ENCODE assay signal across 28 cellular contexts in the genomic region with DNA sequence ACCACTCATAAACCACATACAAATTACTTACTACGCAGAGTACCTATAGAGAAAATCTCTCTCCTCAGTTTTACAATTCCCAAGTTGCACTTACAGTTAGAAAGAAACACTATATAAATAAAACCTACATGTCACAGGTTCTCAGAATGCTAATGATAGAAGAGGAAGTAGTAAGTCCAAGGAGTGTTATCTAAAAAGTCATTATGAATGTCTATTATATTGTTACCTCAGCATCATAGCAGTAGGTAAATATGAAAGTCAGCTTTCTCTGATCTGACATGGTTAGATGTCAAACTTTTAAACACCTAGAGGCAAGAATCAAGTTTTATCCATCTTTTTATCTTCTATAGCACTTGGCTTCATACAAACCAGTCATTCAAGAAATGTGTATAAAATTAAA.
"Had no signal": no experiment of that assay in that cellular context is flagged by ENCODE, and none has a peak within 500 bp of the region (broad histone marks: within the 10 kb centered on the region; RNA-seq: fewer than 3 reads in every experiment).

No MANE protein-coding gene starts in this region.

- H3K36me3 ChIP-seq: adrenal gland, colonic mucosa, esophagus squamous epithelium, gastroesophageal sphincter, heart right ventricle had no signal

- H3K27ac ChIP-seq: adrenal gland, body of pancreas, colonic mucosa, epithelial cell of prostate, esophagus squamous epithelium, gastroesophageal sphincter, heart right ventricle, WERI-Rb-1 had no signal

- H3K27me3 ChIP-seq: adrenal gland, body of pancreas, colonic mucosa, esophagus squamous epithelium, gastroesophageal sphincter had no signal

- H3K9me3 ChIP-seq: adrenal gland, body of pancreas, colonic mucosa, esophagus squamous epithelium, gastroesophageal sphincter had no signal

- ATAC-seq: activated CD4-positive, CD25-positive, alpha-beta regulatory T cell treated with anti-CD3 and anti-CD28 coated beads, Interleukin-2, amount 50 U/mL, for 24 hours; activated CD8-positive, alpha-beta T cell treated with anti-CD3 and anti-CD28 coated beads for 36 hours; activated naive CD8-positive, alpha-beta T cell treated with anti-CD3 and anti-CD28 coated beads, Interleukin-2, amount 50 U/mL, for 24 hours; activated T-cell treated with anti-CD3 and anti-CD28 coated beads, Interleukin-2, amount 50 U/mL, for 4 hours; activated T-helper 17 cell treated with anti-CD3 and anti-CD28 coated beads, Interleukin-2, amount 50 U/mL, for 72 hours; body of pancreas; gastroesophageal sphincter; heart right ventricle had no signal

- DNase-seq: activated B cell treated with CpG ODN at 0.5 μM for 24 hours; activated CD4-positive, alpha-beta T cell treated with anti-CD3 and anti-CD28 coated beads for 48 hours; activated CD4-positive, alpha-beta T cell treated with anti-CD3 and anti-CD28 coated beads, Interleukin-2, amount 50 U/mL, for 1 hour; activated CD4-positive, alpha-beta T cell treated with anti-CD3 and anti-CD28 coated beads, Interleukin-2, amount 50 U/mL, for 48 hours; activated CD8-positive, alpha-beta memory T cell treated with anti-CD3 and anti-CD28 coated beads for 24 hours; activated CD8-positive, alpha-beta T cell treated with anti-CD3 and anti-CD28 coated beads for 36 hours; activated effector memory CD4-positive, alpha-beta T cell treated with Interleukin-2 at 50 U/mL for 16 hours; activated naive CD4-positive, alpha-beta T cell treated with anti-CD3 and anti-CD28 coated beads for 36 hours; activated naive CD8-positive, alpha-beta T cell treated with anti-CD3 and anti-CD28 coated beads for 36 hours; activated naive CD8-positive, alpha-beta T cell treated with anti-CD3 and anti-CD28 coated beads, Interleukin-2, amount 50 U/mL, for 24 hours; activated T-cell treated with anti-CD3 and anti-CD28 coated beads, Interleukin-2, amount 50 U/mL, for 4 hours; adrenal gland; amygdala; aorta; body of pancreas; central memory CD4-positive, alpha-beta T cell; cerebellar nuclear complex; colonic mucosa; effector CD8-positive, alpha-beta T cell; esophagus squamous epithelium; foreskin melanocyte; heart right ventricle; T-helper 2 cell; WERI-Rb-1 had no signal

- H3K4me3 ChIP-seq: adrenal gland, body of pancreas, colonic mucosa, esophagus squamous epithelium, gastroesophageal sphincter, heart right ventricle had no signal

- H3K4me1 ChIP-seq: adrenal gland, colonic mucosa, gastroesophageal sphincter had no signal
